ENCODE assay signal across 29 cellular contexts in genomic region chrX:50980251-50980650, GRCh38.
"Had no signal": no experiment of that assay in that cellular context is flagged by ENCODE, and none has a peak within 500 bp of the region (broad histone marks: within the 10 kb centered on the region; RNA-seq: fewer than 3 reads in every experiment).

No MANE protein-coding gene starts in this region.

- H3K36me3 Mint-ChIP-seq: natural killer cell; neural progenitor cell; stimulated activated memory B cell treated with anti-CD40 and anti-IgM and Interleukin-4, amounts not matched to agents 10 μg/mL and 1 μg/mL and 100 μg/mL, for 72 hours had no signal

- ATAC-seq: natural killer cell; psoas muscle; right cardiac atrium; right lobe of liver; stimulated activated memory B cell treated with anti-CD40 and anti-IgM and Interleukin-4, amounts not matched to agents 10 μg/mL and 1 μg/mL and 100 μg/mL, for 72 hours; stimulated activated naive CD8-positive, alpha-beta T cell treated with anti-CD3 and anti-CD28 coated beads, Interleukin-15, amount 100 ng/mL, for 72 hours; stimulated activated naive CD8-positive, alpha-beta T cell treated with anti-CD3 and anti-CD28 coated beads, Interleukin-15, Interleukin-2, amounts not matched to agents 100 U/mL and 50 U/mL, for 24 hours had no signal

- H3K4me1 Mint-ChIP-seq: natural killer cell; nephron; stimulated activated memory B cell treated with anti-CD40 and anti-IgM and Interleukin-4, amounts not matched to agents 10 μg/mL and 1 μg/mL and 100 μg/mL, for 72 hours; stimulated activated naive CD8-positive, alpha-beta T cell treated with anti-CD3 and anti-CD28 coated beads, Interleukin-15, amount 100 ng/mL, for 72 hours had no signal

- H3K4me1 ChIP-seq: parathyroid adenoma, psoas muscle, right lobe of liver, sigmoid colon, spleen, thyroid gland, tibial nerve, upper lobe of left lung, vagina had no signal

- H3K4me2 ChIP-seq: neural progenitor cell, smooth muscle cell had no signal

- H3K9me3 Mint-ChIP-seq: natural killer cell; nephron; neural progenitor cell; stimulated activated memory B cell treated with anti-CD40 and anti-IgM and Interleukin-4, amounts not matched to agents 10 μg/mL and 1 μg/mL and 100 μg/mL, for 72 hours; stimulated activated naive CD8-positive, alpha-beta T cell treated with anti-CD3 and anti-CD28 coated beads, Interleukin-15, amount 100 ng/mL, for 72 hours had no signal

- H3K9me3 ChIP-seq: ovary, psoas muscle, right lobe of liver, sigmoid colon, spleen, thoracic aorta, thyroid gland, tibial nerve, upper lobe of left lung, vagina had no signal

- DNase-seq: natural killer cell; occipital lobe; ovary; posterior cingulate gyrus; psoas muscle; right cardiac atrium; right lobe of liver; sigmoid colon; spleen; stimulated activated CD4-positive, alpha-beta T cell treated with anti-CD3 and anti-CD28 coated beads, Interleukin-12 subunit alpha, Interleukin-12 subunit beta, amount 100 ng/mL, for 4 hours; stimulated activated CD4-positive, alpha-beta T cell treated with anti-CD3 and anti-CD28 coated beads, Interleukin-1b, Interleukin-23, amount 100 ng/mL, for 48 hours; stimulated activated CD4-positive, alpha-beta T cell treated with anti-CD3 and anti-CD28 coated beads, Interleukin-4, amount 100 ng/mL, for 1 hour; stimulated activated CD4-positive, alpha-beta T cell treated with anti-CD3 and anti-CD28 coated beads, Interleukin-4, amount 100 ng/mL, for 4 hours; stimulated activated CD8-positive, alpha-beta memory T cell treated with anti-CD3 and anti-CD28 coated beads, Interleukin-4, amount 100 ng/mL, for 48 hours; stimulated activated naive CD4-positive, alpha-beta T cell; stimulated activated naive CD8-positive, alpha-beta T cell treated with anti-CD3 and anti-CD28 coated beads, Interleukin-15, amount 100 ng/mL, for 72 hours; stimulated activated naive CD8-positive, alpha-beta T cell treated with anti-CD3 and anti-CD28 coated beads, Interleukin-15, Interleukin-2, amounts not matched to agents 100 U/mL and 50 U/mL, for 24 hours; thyroid gland; upper lobe of left lung had no signal

- H3K27ac ChIP-seq: neural progenitor cell, ovary, parathyroid adenoma, psoas muscle, right lobe of liver, sigmoid colon, spleen, thoracic aorta, thyroid gland, tibial nerve, upper lobe of left lung, vagina had no signal

- H3K4me3 Mint-ChIP-seq: natural killer cell; neural progenitor cell; stimulated activated memory B cell treated with anti-CD40 and anti-IgM and Interleukin-4, amounts not matched to agents 10 μg/mL and 1 μg/mL and 100 μg/mL, for 72 hours; stimulated activated naive CD8-positive, alpha-beta T cell treated with anti-CD3 and anti-CD28 coated beads, Interleukin-15, amount 100 ng/mL, for 72 hours had no signal

- H3K27ac Mint-ChIP-seq: natural killer cell; neural progenitor cell; progenitor cell of endocrine pancreas; stimulated activated memory B cell treated with anti-CD40 and anti-IgM and Interleukin-4, amounts not matched to agents 10 μg/mL and 1 μg/mL and 100 μg/mL, for 72 hours; stimulated activated naive CD8-positive, alpha-beta T cell treated with anti-CD3 and anti-CD28 coated beads, Interleukin-15, amount 100 ng/mL, for 72 hours had no signal

- H3K79me2 ChIP-seq: parathyroid adenoma had no signal

- H3K27me3 Mint-ChIP-seq: progenitor cell of endocrine pancreas; stimulated activated memory B cell treated with anti-CD40 and anti-IgM and Interleukin-4, amounts not matched to agents 10 μg/mL and 1 μg/mL and 100 μg/mL, for 72 hours; stimulated activated naive CD8-positive, alpha-beta T cell treated with anti-CD3 and anti-CD28 coated beads, Interleukin-15, amount 100 ng/mL, for 72 hours had no signal

- H3K4me3 ChIP-seq: neural progenitor cell, ovary, psoas muscle, right lobe of liver, sigmoid colon, smooth muscle cell, spleen, thoracic aorta, thyroid gland, tibial nerve, upper lobe of left lung, vagina had no signal

- H2AFZ ChIP-seq: parathyroid adenoma had no signal

- H3K27me3 ChIP-seq: neural progenitor cell, ovary, sigmoid colon, thyroid gland, upper lobe of left lung, vagina had no signal

- H3K9ac ChIP-seq: neural progenitor cell, parathyroid adenoma had no signal

- H3K36me3 ChIP-seq: neural progenitor cell, ovary, right lobe of liver, sigmoid colon, spleen, thoracic aorta, thyroid gland, tibial nerve, upper lobe of left lung, vagina had no signal

- FAIRE-seq: urothelium cell line had no signal
